In the genomic region with DNA sequence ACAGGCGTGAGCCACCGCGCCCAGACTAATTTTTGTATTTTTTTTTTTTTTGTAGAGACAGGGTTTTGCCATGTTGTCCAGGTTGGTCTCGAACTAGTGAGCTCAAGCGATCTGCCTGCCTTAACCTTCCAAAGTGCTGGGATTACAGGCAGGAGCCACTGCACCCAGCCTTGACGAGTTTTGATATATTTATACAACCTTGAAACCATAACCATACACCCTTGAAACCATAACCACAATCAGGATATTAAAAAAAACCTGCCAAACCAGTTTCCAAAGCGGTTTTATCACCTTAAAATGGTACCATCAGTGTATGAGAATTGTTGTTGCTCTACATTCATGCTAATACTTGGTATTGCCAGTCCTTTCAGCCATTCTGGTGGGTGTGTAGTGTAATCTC, we compare ENCODE assay signal across 16 cellular contexts. TPM values are rescaled to one million over a fixed set of nuclear protein-coding genes. Genes with fewer than 3 reads are reported as not detected.
DNase-seq lines count a peak whose midpoint lies in the region; ATAC-seq, FAIRE-seq and TF ChIP-seq lines count a peak whose summit lies in the region.
"Had no signal": no experiment of that assay in that cellular context is flagged by ENCODE, and none has a peak within 500 bp of the region (broad histone marks: within the 10 kb centered on the region; RNA-seq: fewer than 3 reads in every experiment).

No MANE protein-coding gene starts in this region.

- H3K9ac ChIP-seq in parathyroid adenoma, result no peak overlapping the region
- H3K9ac ChIP-seq: KMS-11 had no signal

- peak overlapping the region; percentile 46 for H2AFZ ChIP-seq in parathyroid adenoma

- H3K27ac Mint-ChIP-seq in activated T-helper 1 cell treated with anti-CD3 and anti-CD28 coated beads, Interleukin-12 subunit alpha, Interleukin-12 subunit beta, Interleukin-2, Interleukin-4 antibody, amounts not matched to agents 30 ng/mL and 10 ng/mL and 1 ng/mL, durations not matched to agents 14 hours and 24 hours and 36 hours, result no peak overlapping the region
- no peak overlapping the region for H3K27ac Mint-ChIP-seq in T-helper 2 cell treated with Interferon-gamma antibody and Interleukin-4, amounts not matched to agents 5 μg/mL and 100 μg/mL, for 36 hours
- H3K27ac Mint-ChIP-seq: activated naive CD4-positive, alpha-beta T cell treated with anti-CD3 and anti-CD28 coated beads, Interleukin-2, amount 50 U/mL, for 24 hours; CD14-positive monocyte had no signal

- TF ChIP-seq CTCF in bronchial epithelial cell (IDR thresholded peaks at IDR 0.05; ENCODE audit: insufficient read depth, low read length, severe bottlenecking), result no peak
- no peak for TF ChIP-seq CTCF in parathyroid adenoma (IDR thresholded peaks at IDR 0.05)

- H3K27me3 ChIP-seq in bronchial epithelial cell (ENCODE audit: control insufficient read depth, insufficient read depth, low read length) (no peaks in the 10 kb centered on the region), parathyroid adenoma (ENCODE audit: control insufficient read depth, insufficient read depth, low read length) (no peaks in the 10 kb centered on the region)
- H3K27me3 ChIP-seq: thyroid gland had no signal

- H3K36me3 ChIP-seq in bronchial epithelial cell (ENCODE audit: control insufficient read depth, insufficient read depth, low read length) (no peaks in the 10 kb centered on the region), parathyroid adenoma (ENCODE audit: control insufficient read depth, insufficient read depth, low read length) (no peaks in the 10 kb centered on the region)
- H3K36me3 ChIP-seq: thyroid gland had no signal

- H3K4me3 ChIP-seq in bronchial epithelial cell (ENCODE audit: low read depth, low read length) (no peak overlapping the region), parathyroid adenoma (ENCODE audit: low read depth, low read length) (no peak overlapping the region)
- H3K4me3 ChIP-seq: thyroid gland had no signal

- DNase-seq in DMS53 treated with DMSO at 0.1 percent for 48 hours (lab: John Stamatoyannopoulos, UW; ENCODE audit: unreplicated experiment) (peak; percentile 88), NCI-H1048 (lab: John Stamatoyannopoulos, UW) (peak; percentile 48), bronchial epithelial cell (ENCODE audit: low read depth) (peak; percentile 74)
- DNase-seq in activated naive CD4-positive, alpha-beta T cell (lab: John Stamatoyannopoulos, UW), result no peak
- no peak for DNase-seq in activated T-helper 1 cell treated with anti-CD3 and anti-CD28 coated beads, Interleukin-12 subunit alpha, Interleukin-12 subunit beta, Interleukin-2, Interleukin-4 antibody, amounts not matched to agents 30 ng/mL and 10 ng/mL and 1 ng/mL, durations not matched to agents 14 hours and 24 hours and 36 hours (ENCODE audit: low spot score)
- no peak for DNase-seq in T-helper 2 cell treated with Interferon-gamma antibody and Interleukin-4, amounts not matched to agents 5 μg/mL and 100 μg/mL, for 36 hours (ENCODE audit: low spot score)
- DNase-seq: kidney glomerular epithelial cell, NCI-H1694 treated with DMSO at 0.1 percent for 48 hours, thyroid gland had no signal

- no peaks in the 10 kb centered on the region for H3K4me1 ChIP-seq in parathyroid adenoma

- no peaks in the 10 kb centered on the region for H3K36me3 Mint-ChIP-seq in activated T-helper 1 cell treated with anti-CD3 and anti-CD28 coated beads, Interleukin-12 subunit alpha, Interleukin-12 subunit beta, Interleukin-2, Interleukin-4 antibody, amounts not matched to agents 30 ng/mL and 10 ng/mL and 1 ng/mL, durations not matched to agents 14 hours and 24 hours and 36 hours (ENCODE audit: low read depth)
- H3K36me3 Mint-ChIP-seq in T-helper 2 cell treated with Interferon-gamma antibody and Interleukin-4, amounts not matched to agents 5 μg/mL and 100 μg/mL, for 36 hours (ENCODE audit: low read depth), result peaks cover 8% of the 10 kb centered on the region
- H3K36me3 Mint-ChIP-seq: activated naive CD4-positive, alpha-beta T cell treated with anti-CD3 and anti-CD28 coated beads, Interleukin-2, amount 50 U/mL, for 24 hours; CD14-positive monocyte had no signal

- intact Hi-C loops in activated T-helper 1 cell treated with anti-CD3 and anti-CD28 coated beads, Interleukin-12 subunit alpha, Interleukin-12 subunit beta, Interleukin-2, Interleukin-4 antibody, amounts not matched to agents 30 ng/mL and 10 ng/mL and 1 ng/mL, durations not matched to agents 14 hours and 24 hours and 36 hours (cut with micrococcal nuclease), result loop anchor here (5.0 kb wide), 2 partner anchors 86 to 216 kb away; no protein-coding TSS in a partner anchor

- H3K9me3 Mint-ChIP-seq in activated T-helper 1 cell treated with anti-CD3 and anti-CD28 coated beads, Interleukin-12 subunit alpha, Interleukin-12 subunit beta, Interleukin-2, Interleukin-4 antibody, amounts not matched to agents 30 ng/mL and 10 ng/mL and 1 ng/mL, durations not matched to agents 14 hours and 24 hours and 36 hours, result no peaks in the 10 kb centered on the region
- no peaks in the 10 kb centered on the region for H3K9me3 Mint-ChIP-seq in T-helper 2 cell treated with Interferon-gamma antibody and Interleukin-4, amounts not matched to agents 5 μg/mL and 100 μg/mL, for 36 hours
- H3K9me3 Mint-ChIP-seq: activated naive CD4-positive, alpha-beta T cell treated with anti-CD3 and anti-CD28 coated beads, Interleukin-2, amount 50 U/mL, for 24 hours had no signal

- ATAC-seq in GM21619 (IDR thresholded peaks at IDR 0.05; ENCODE audit: unreplicated experiment), result no peak
- ATAC-seq: activated CD4-positive, CD25-positive, alpha-beta regulatory T cell treated with anti-CD3 and anti-CD28 coated beads, Interleukin-2, amount 50 U/mL, for 24 hours had no signal

- H3K4me2 ChIP-seq in parathyroid adenoma (ENCODE audit: low read length), result no peak overlapping the region
- H3K4me2 ChIP-seq: KMS-11 had no signal

- FAIRE-seq in bronchial epithelial cell (lab: Jason Lieb, UNC), result no peak

- H3K4me3 Mint-ChIP-seq in activated T-helper 1 cell treated with anti-CD3 and anti-CD28 coated beads, Interleukin-12 subunit alpha, Interleukin-12 subunit beta, Interleukin-2, Interleukin-4 antibody, amounts not matched to agents 30 ng/mL and 10 ng/mL and 1 ng/mL, durations not matched to agents 14 hours and 24 hours and 36 hours, result no peak overlapping the region
- H3K4me3 Mint-ChIP-seq in T-helper 2 cell treated with Interferon-gamma antibody and Interleukin-4, amounts not matched to agents 5 μg/mL and 100 μg/mL, for 36 hours, result no peak overlapping the region
- H3K4me3 Mint-ChIP-seq: activated naive CD4-positive, alpha-beta T cell treated with anti-CD3 and anti-CD28 coated beads, Interleukin-2, amount 50 U/mL, for 24 hours; CD14-positive monocyte had no signal

- H3K4me1 Mint-ChIP-seq in activated T-helper 1 cell treated with anti-CD3 and anti-CD28 coated beads, Interleukin-12 subunit alpha, Interleukin-12 subunit beta, Interleukin-2, Interleukin-4 antibody, amounts not matched to agents 30 ng/mL and 10 ng/mL and 1 ng/mL, durations not matched to agents 14 hours and 24 hours and 36 hours (ENCODE audit: low read depth), result peaks cover 20% of the 10 kb centered on the region
- peaks cover 14% of the 10 kb centered on the region for H3K4me1 Mint-ChIP-seq in T-helper 2 cell treated with Interferon-gamma antibody and Interleukin-4, amounts not matched to agents 5 μg/mL and 100 μg/mL, for 36 hours (ENCODE audit: low read depth)

- peak overlapping the region; percentile 19 for H3K27ac ChIP-seq in parathyroid adenoma
- H3K27ac ChIP-seq: HL-60, KMS-11, thyroid gland had no signal

- peaks cover 3% of the 10 kb centered on the region for H3K79me2 ChIP-seq in parathyroid adenoma

- H3K9me3 ChIP-seq in parathyroid adenoma (ENCODE audit: control insufficient read depth, low read length), result no peaks in the 10 kb centered on the region
- H3K9me3 ChIP-seq: thyroid gland had no signal

- H3K27me3 Mint-ChIP-seq in activated T-helper 1 cell treated with anti-CD3 and anti-CD28 coated beads, Interleukin-12 subunit alpha, Interleukin-12 subunit beta, Interleukin-2, Interleukin-4 antibody, amounts not matched to agents 30 ng/mL and 10 ng/mL and 1 ng/mL, durations not matched to agents 14 hours and 24 hours and 36 hours (ENCODE audit: insufficient read depth), result peaks cover 6% of the 10 kb centered on the region
- H3K27me3 Mint-ChIP-seq in T-helper 2 cell treated with Interferon-gamma antibody and Interleukin-4, amounts not matched to agents 5 μg/mL and 100 μg/mL, for 36 hours (ENCODE audit: low read depth), result peaks cover 7% of the 10 kb centered on the region
- H3K27me3 Mint-ChIP-seq: activated naive CD4-positive, alpha-beta T cell treated with anti-CD3 and anti-CD28 coated beads, Interleukin-2, amount 50 U/mL, for 24 hours had no signal

RNA-seq across cellular contexts. Expression of a gene that starts 3.7 kb away (rescaled TPM):
- total RNA-seq in bronchial epithelial cell, result 3.2 and 6.7 TPM in 2 replicates
- total RNA-seq in activated T-helper 1 cell treated with anti-CD3 and anti-CD28 coated beads, Interleukin-12 subunit alpha, Interleukin-12 subunit beta, Interleukin-2, Interleukin-4 antibody, amounts not matched to agents 30 ng/mL and 10 ng/mL and 1 ng/mL, durations not matched to agents 14 hours and 24 hours and 36 hours, result 28.9 and 31.8 TPM in 2 replicates

RNA-seq across cellular contexts. Expression of a gene that starts 37.0 kb away (rescaled TPM):
- total RNA-seq in bronchial epithelial cell, result 55.0 and 59.5 TPM in 2 replicates
- total RNA-seq in activated T-helper 1 cell treated with anti-CD3 and anti-CD28 coated beads, Interleukin-12 subunit alpha, Interleukin-12 subunit beta, Interleukin-2, Interleukin-4 antibody, amounts not matched to agents 30 ng/mL and 10 ng/mL and 1 ng/mL, durations not matched to agents 14 hours and 24 hours and 36 hours, result 19.5 and 21.5 TPM in 2 replicates

Comparison
In these comparisons a context has a peak if more than half of its experiments do, and no peak if none do; other contexts are left out.
1. DNase-seq: peak in DMS53 treated with DMSO at 0.1 percent for 48 hours (single experiment), NCI-H1048 (single experiment) and bronchial epithelial cell (single experiment); none in activated naive CD4-positive, alpha-beta T cell (0 of 4), activated T-helper 1 cell treated with anti-CD3 and anti-CD28 coated beads, Interleukin-12 subunit alpha, Interleukin-12 subunit beta, Interleukin-2, Interleukin-4 antibody, amounts not matched to agents 30 ng/mL and 10 ng/mL and 1 ng/mL, durations not matched to agents 14 hours and 24 hours and 36 hours (single experiment) and T-helper 2 cell treated with Interferon-gamma antibody and Interleukin-4, amounts not matched to agents 5 μg/mL and 100 μg/mL, for 36 hours (single experiment).